Comparison of ENCODE assay signal across 1 cellular context in genomic region chr17:47177261-47177660, GRCh38.
TF ChIP-seq lines count a peak whose summit lies in the region.

No MANE protein-coding gene starts in this region.

TF ChIP-seq in K562, 482 proteins besides CTCF, POLR2A, EP300 and RAD21 (continued from another document):
- TF ChIP-seq CREB5 (CRISPR knock-in tag; IDR thresholded peaks at IDR 0.05) (no peak), POLR2AphosphoS5 (IDR thresholded peaks at IDR 0.05; ENCODE audit: control insufficient read depth, insufficient read depth, low read depth, low read length) (no peak), LCOR (CRISPR knock-in tag; IDR thresholded peaks at IDR 0.05) (no peak), IRF9 (tag; IDR thresholded peaks at IDR 0.05) (no peak), MXD1 (CRISPR knock-in tag; IDR thresholded peaks at IDR 0.05; ENCODE audit: borderline replicate concordance, poor library complexity, severe bottlenecking) (no peak), PPARD (CRISPR knock-in tag; IDR thresholded peaks at IDR 0.05) (no peak)
